ENCODE assay signal across 1 cellular context in the genomic region with DNA sequence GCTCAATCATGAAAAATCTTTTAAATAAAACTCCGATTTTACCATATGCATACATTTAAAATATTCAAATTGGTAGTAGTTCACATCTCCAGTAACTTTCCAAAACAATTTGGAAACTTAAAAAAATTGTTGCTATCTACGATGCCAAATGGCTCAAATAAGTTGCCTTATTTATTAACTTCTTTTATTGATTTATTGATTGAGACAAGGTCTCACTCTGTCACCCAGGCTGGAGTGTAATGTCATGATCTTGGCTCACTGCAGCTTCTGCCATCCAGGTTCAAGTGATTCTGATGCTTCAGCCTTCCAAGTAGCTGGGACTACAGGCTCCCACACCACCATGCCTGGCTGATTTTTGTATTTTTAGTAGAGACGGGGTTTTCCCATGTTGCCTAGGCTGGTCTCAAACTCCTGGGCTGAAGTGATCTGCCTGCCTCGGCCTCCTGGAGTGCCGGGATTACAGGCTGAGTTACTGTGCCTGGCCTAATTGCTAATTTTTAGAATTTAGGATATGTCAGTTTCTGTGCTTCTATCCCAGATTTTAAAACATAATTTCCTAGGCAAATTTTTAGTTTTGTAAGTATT.
TF ChIP-seq lines count a peak whose summit lies in the region.

No MANE protein-coding gene starts in this region.

TF ChIP-seq in GM23338, 12 proteins besides CTCF, POLR2A, EP300 and RAD21 (continued from another document):
- TF ChIP-seq EZH2 (IDR thresholded peaks at IDR 0.05; ENCODE audit: low read depth, unreplicated experiment) = no peak
- no peak for TF ChIP-seq EZH2phosphoT487 (IDR thresholded peaks at IDR 0.05; ENCODE audit: unreplicated experiment)
- no peak for TF ChIP-seq POLR2AphosphoS5 (IDR thresholded peaks at IDR 0.05; ENCODE audit: low read depth)
